ENCODE assay signal across 8 cellular contexts in genomic region chr7:73433924-73434700, GRCh38. TPM values are rescaled to one million over a fixed set of nuclear protein-coding genes. Genes with fewer than 3 reads are reported as not detected.
A peak's percentile ranks its signal among the peaks of the same experiment; 100 is the strongest.
DNase-seq lines count a peak whose midpoint lies in the region; ATAC-seq and TF ChIP-seq lines count a peak whose summit lies in the region.

No MANE protein-coding gene starts in this region.

- peaks cover 2% of the 10 kb centered on the region for H3K36me3 Mint-ChIP-seq in activated CD8-positive, alpha-beta T cell treated with anti-CD3 and anti-CD28 coated beads, Interleukin-2, amount 10 ng/mL, durations not matched to agents 7 days and 5 days (ENCODE audit: low read depth)

- no peak overlapping the region for H3K27ac Mint-ChIP-seq in activated CD8-positive, alpha-beta T cell treated with anti-CD3 and anti-CD28 coated beads, Interleukin-2, amount 10 ng/mL, durations not matched to agents 7 days and 5 days

- H3K18ac ChIP-seq in mesenchymal stem cell (ENCODE audit: low read depth in 1 of 2, low read length in 2 of 2): peak overlapping the region in 1 of 2 experiments; percentile 64

- H3K36me3 ChIP-seq in mesenchymal stem cell (ENCODE audit: control insufficient read depth in 1 of 2, insufficient read depth in 2 of 2, low read depth in 1 of 2, low read length in 2 of 2) (peaks cover 4 to 16% of the 10 kb centered on the region in 2 experiments), thyroid gland (peaks cover 0 to 2% of the 10 kb centered on the region in 2 donors)

- peak overlapping the region; percentile 77 for H3K4me2 ChIP-seq in mesenchymal stem cell (ENCODE audit: low read length, poor library complexity, severe bottlenecking)

- H3K4ac ChIP-seq in mesenchymal stem cell (ENCODE audit: low read depth in 1 of 2, low read length in 2 of 2): peak overlapping the region in 1 of 2 experiments; percentile 24

- intact Hi-C loops in thyroid gland (cut with DNase I): no loop called here

- POLR2A ChIA-PET in activated CD8-positive, alpha-beta T cell treated with anti-CD3 and anti-CD28 coated beads, Interleukin-2, amount 10 ng/mL, durations not matched to agents 7 days and 5 days (lab: Charles Lee): no interaction called here

- peaks cover 11% of the 10 kb centered on the region for H3K4me1 Mint-ChIP-seq in activated CD8-positive, alpha-beta T cell treated with anti-CD3 and anti-CD28 coated beads, Interleukin-2, amount 10 ng/mL, durations not matched to agents 7 days and 5 days (ENCODE audit: low read depth)

- H3K9me3 ChIP-seq in mesenchymal stem cell (ENCODE audit: control insufficient read depth, low read length) (peaks cover 4% of the 10 kb centered on the region), thyroid gland (no peaks in the 10 kb centered on the region)

- TF ChIP-seq POLR2A in thyroid gland (IDR thresholded peaks at IDR 0.05): no peak

- H3K9ac ChIP-seq in mesenchymal stem cell (ENCODE audit: low read length): no peak overlapping the region

- H3K27me3 ChIP-seq in mesenchymal stem cell (ENCODE audit: control insufficient read depth in 1 of 2, insufficient read depth in 1 of 2, low read length in 2 of 2) (peaks cover 0 to 38% of the 10 kb centered on the region in 2 experiments), thyroid gland (no peaks in the 10 kb centered on the region)

- H4K91ac ChIP-seq in mesenchymal stem cell (ENCODE audit: low read length): no peak overlapping the region

- peak overlapping the region; percentile 53 for H4K8ac ChIP-seq in mesenchymal stem cell (ENCODE audit: low read length)

- H3K4me1 ChIP-seq in mesenchymal stem cell (ENCODE audit: control insufficient read depth, insufficient read depth, low read depth, low read length) (peaks cover 26% of the 10 kb centered on the region), thyroid gland (peaks cover 0 to 3% of the 10 kb centered on the region in 2 donors)

- no peak overlapping the region for H2AK5ac ChIP-seq in mesenchymal stem cell (ENCODE audit: low read length, severe bottlenecking)

- H3K9me3 Mint-ChIP-seq in activated CD8-positive, alpha-beta T cell treated with anti-CD3 and anti-CD28 coated beads, Interleukin-2, amount 10 ng/mL, durations not matched to agents 7 days and 5 days (ENCODE audit: insufficient read depth): peaks cover 3% of the 10 kb centered on the region

- H3K27ac ChIP-seq in mesenchymal stem cell (ENCODE audit: low read length, poor library complexity, severe bottlenecking) (no peak overlapping the region), thyroid gland (no peak overlapping the region)

- CTCF ChIA-PET in activated CD8-positive, alpha-beta T cell treated with anti-CD3 and anti-CD28 coated beads, Interleukin-2, amount 10 ng/mL, durations not matched to agents 7 days and 5 days (lab: Charles Lee): interaction anchor here (2.4 kb wide), 1 partner anchor 17 kb away, joined by 6 read pairs; no protein-coding TSS in a partner anchor

- H3K4me3 ChIP-seq in GM08714 (ENCODE audit: low read length): peak overlapping the region; percentile 27; the same call in 1 of the 2 replicates
- peak overlapping the region; percentile 57 to 63 for H3K4me3 ChIP-seq in mesenchymal stem cell (ENCODE audit: insufficient read depth in 1 of 2, low read depth in 1 of 2, low read length in 2 of 2)
- H3K4me3 ChIP-seq in thyroid gland (replicated peaks in 1 of 3): peak overlapping the region in 1 of 3 donors; percentile 11

- H3K27me3 Mint-ChIP-seq in activated CD8-positive, alpha-beta T cell treated with anti-CD3 and anti-CD28 coated beads, Interleukin-2, amount 10 ng/mL, durations not matched to agents 7 days and 5 days (ENCODE audit: low read depth): peaks cover 7% of the 10 kb centered on the region

- no peak overlapping the region for H2BK5ac ChIP-seq in mesenchymal stem cell (ENCODE audit: low read depth, low read length, poor library complexity, severe bottlenecking)

- WGBS in mesenchymal stem cell: 69% methylated on average over 82 of the region's 110 CpGs
- WGBS in thyroid gland, 2 donors: 66 to 90% methylated on average over 2 to 26 of the region's 110 CpGs

- DNase-seq in activated CD8-positive, alpha-beta T cell treated with anti-CD3 and anti-CD28 coated beads, Interleukin-2, amount 10 ng/mL, durations not matched to agents 7 days and 5 days: no peak
- no peak for DNase-seq in mesenchymal stem cell
- no peak for DNase-seq in effector CD4-positive, alpha-beta T cell
- no peak for DNase-seq in thyroid gland
- DNase-seq in DMS153 (lab: John Stamatoyannopoulos, UW): no peak
- DNase-seq in NCI-H2107 (lab: John Stamatoyannopoulos, UW): no peak

- ATAC-seq in GM21825 (IDR thresholded peaks at IDR 0.05; ENCODE audit: unreplicated experiment): peak; percentile 13
- ATAC-seq in activated CD8-positive, alpha-beta T cell treated with anti-CD3 and anti-CD28 coated beads, Interleukin-2, amount 10 ng/mL, durations not matched to agents 7 days and 5 days: peak; percentile 25

- peak overlapping the region; percentile 68 for H2AFZ ChIP-seq in mesenchymal stem cell (ENCODE audit: low read depth, low read length)

- TF ChIP-seq CTCF in thyroid gland (IDR thresholded peaks at IDR 0.05): no peak

- H2BK15ac ChIP-seq in mesenchymal stem cell (ENCODE audit: low read depth, poor library complexity, severe bottlenecking): peak overlapping the region; percentile 64

- peak overlapping the region in 1 of 2 experiments; percentile 60 for H2BK12ac ChIP-seq in mesenchymal stem cell (ENCODE audit: low read length in 2 of 2)

- no peak overlapping the region for H3K4me3 Mint-ChIP-seq in activated CD8-positive, alpha-beta T cell treated with anti-CD3 and anti-CD28 coated beads, Interleukin-2, amount 10 ng/mL, durations not matched to agents 7 days and 5 days

- H2BK120ac ChIP-seq in mesenchymal stem cell (ENCODE audit: low read depth, low read length): no peak overlapping the region

- H3K14ac ChIP-seq in mesenchymal stem cell (ENCODE audit: low read length in 2 of 2): peak overlapping the region in 1 of 2 experiments; percentile 88

- H3K79me1 ChIP-seq in mesenchymal stem cell (replicated peaks; ENCODE audit: low read length, poor library complexity, severe bottlenecking): no peaks in the 10 kb centered on the region

- H3K23ac ChIP-seq in mesenchymal stem cell (ENCODE audit: low read length in 2 of 2): peak overlapping the region in 1 of 2 experiments; percentile 28

RNA-seq across cellular contexts. Expression of gene FZD9, which starts 0.5 kb away (rescaled TPM):
- under 1 TPM; 0.10 to 0.11 TPM for total RNA-seq in activated CD8-positive, alpha-beta T cell treated with anti-CD3 and anti-CD28 coated beads, Interleukin-2, amount 10 ng/mL, durations not matched to agents 7 days and 5 days
- 0.87 TPM for polyA plus RNA-seq in mesenchymal stem cell (2013, experiment 1 of 2)
- polyA plus RNA-seq in mesenchymal stem cell (2013, experiment 2 of 2): 0.68 TPM
- total RNA-seq in thyroid gland: 1 to 10 TPM; 1.2 to 4.6 (median 1.9) TPM
